ENCODE assay signal across 1 cellular context in the genomic region with DNA sequence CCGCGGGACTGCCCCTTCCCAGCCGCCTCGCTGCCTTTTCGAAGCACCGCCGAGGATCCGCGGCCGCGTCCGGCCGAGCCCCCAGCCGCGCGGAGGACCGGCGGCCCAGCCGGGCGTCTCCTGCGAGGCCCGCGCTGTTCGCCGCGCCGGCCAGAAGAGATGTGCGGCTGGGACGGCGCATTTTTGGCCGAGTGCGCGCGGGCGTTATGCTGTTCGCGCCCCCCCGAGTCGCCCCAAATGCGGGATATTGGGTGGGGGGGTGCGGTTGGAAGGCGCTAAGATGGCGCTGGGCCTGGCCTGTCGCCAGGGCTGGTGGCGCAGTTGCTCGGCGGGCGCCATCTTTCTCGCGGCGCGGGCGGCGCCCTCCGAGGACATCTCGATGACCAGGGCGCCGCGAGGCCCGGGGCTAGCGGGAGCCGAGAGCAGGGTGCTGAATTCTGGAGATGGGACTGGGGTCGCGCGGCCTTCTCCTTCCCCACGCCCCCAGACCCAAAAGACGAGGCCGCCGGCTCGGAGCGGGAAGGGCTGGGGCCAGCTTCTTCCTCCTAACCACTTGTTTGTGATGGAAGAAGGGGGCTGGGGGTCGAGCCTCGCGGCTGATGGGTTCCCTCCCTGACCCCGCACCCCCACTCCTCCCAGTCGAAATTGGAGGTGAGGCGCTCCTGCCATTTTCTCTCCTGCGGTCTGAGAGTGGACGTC.
TF ChIP-seq lines count a peak whose summit lies in the region.

No MANE protein-coding gene starts in this region.

TF ChIP-seq in HepG2, 621 proteins besides CTCF, POLR2A, EP300 and RAD21 (continued from another document and continues in another):
- TF ChIP-seq CREB1 (IDR thresholded peaks at IDR 0.05) (no peak), CREB1 (CRISPR knock-in tag; IDR thresholded peaks at IDR 0.05) (no peak), HOXA3 (CRISPR knock-in tag; IDR thresholded peaks at IDR 0.05) (peak; percentile 98), ZNF207 (IDR thresholded peaks at IDR 0.05; ENCODE audit: borderline replicate concordance) (no peak), ZBTB8A (CRISPR knock-in tag; IDR thresholded peaks at IDR 0.05; ENCODE audit: borderline replicate concordance, low read depth) (no peak), TEAD3 (CRISPR knock-in tag; optimal IDR thresholded peaks at IDR 0.05; ENCODE audit: borderline replicate concordance) (no peak), ZNF343 (CRISPR knock-in tag; IDR thresholded peaks at IDR 0.05) (peak; percentile 64; the same call in 1 of the 2 replicates), SRY (CRISPR knock-in tag; IDR thresholded peaks at IDR 0.05) (peak; percentile 85), TAF1 (CRISPR knock-in tag; IDR thresholded peaks at IDR 0.05) (peak; percentile 98), ZNF790 (CRISPR knock-in tag; IDR thresholded peaks at IDR 0.05; ENCODE audit: borderline replicate concordance) (peak; percentile 84; the same call in 1 of the 2 replicates), ZFP1 (CRISPR knock-in tag; IDR thresholded peaks at IDR 0.05) (no peak; the same call in 1 of the 2 replicates), AHR (CRISPR knock-in tag; IDR thresholded peaks at IDR 0.05) (0 out of 2 replicates have a peak, but pooled peaks have one; percentile 18), ZNF660 (CRISPR knock-in tag; IDR thresholded peaks at IDR 0.05; ENCODE audit: borderline replicate concordance, low read depth) (no peak), CBX5 (CRISPR knock-in tag; IDR thresholded peaks at IDR 0.05; ENCODE audit: borderline replicate concordance) (no peak; the same call in 1 of the 2 replicates), NRL (CRISPR knock-in tag; IDR thresholded peaks at IDR 0.05; ENCODE audit: borderline replicate concordance) (peak; percentile 95; the same call in 1 of the 2 replicates), PHF20 (CRISPR knock-in tag; IDR thresholded peaks at IDR 0.05) (peak; percentile 10), TBP (CRISPR knock-in tag; IDR thresholded peaks at IDR 0.05) (0 out of 2 replicates have a peak, but pooled peaks have one; percentile 78), YY1 (IDR thresholded peaks at IDR 0.05; ENCODE audit: insufficient read depth, insufficient replicate concordance, low read depth, low read length) (peak; percentile 98), ZNF484 (CRISPR knock-in tag; IDR thresholded peaks at IDR 0.05; ENCODE audit: borderline replicate concordance, low read depth) (0 out of 2 replicates have a peak, but pooled peaks have one; percentile 20), ZNF776 (CRISPR knock-in tag; IDR thresholded peaks at IDR 0.05) (peak; percentile 72; the same call in 1 of the 2 replicates), NCOA5 (CRISPR knock-in tag; IDR thresholded peaks at IDR 0.05) (peak; percentile 83), ZNF569 (CRISPR knock-in tag; IDR thresholded peaks at IDR 0.05; ENCODE audit: borderline replicate concordance) (no peak; the same call in 1 of the 2 replicates), MXI1 (IDR thresholded peaks at IDR 0.05; ENCODE audit: borderline replicate concordance, low read depth, low read length) (no peak), ZNF34 (CRISPR knock-in tag; IDR thresholded peaks at IDR 0.05; ENCODE audit: borderline replicate concordance) (peak; percentile 71; the same call in 1 of the 2 replicates)
- TF ChIP-seq, protein P1, sequence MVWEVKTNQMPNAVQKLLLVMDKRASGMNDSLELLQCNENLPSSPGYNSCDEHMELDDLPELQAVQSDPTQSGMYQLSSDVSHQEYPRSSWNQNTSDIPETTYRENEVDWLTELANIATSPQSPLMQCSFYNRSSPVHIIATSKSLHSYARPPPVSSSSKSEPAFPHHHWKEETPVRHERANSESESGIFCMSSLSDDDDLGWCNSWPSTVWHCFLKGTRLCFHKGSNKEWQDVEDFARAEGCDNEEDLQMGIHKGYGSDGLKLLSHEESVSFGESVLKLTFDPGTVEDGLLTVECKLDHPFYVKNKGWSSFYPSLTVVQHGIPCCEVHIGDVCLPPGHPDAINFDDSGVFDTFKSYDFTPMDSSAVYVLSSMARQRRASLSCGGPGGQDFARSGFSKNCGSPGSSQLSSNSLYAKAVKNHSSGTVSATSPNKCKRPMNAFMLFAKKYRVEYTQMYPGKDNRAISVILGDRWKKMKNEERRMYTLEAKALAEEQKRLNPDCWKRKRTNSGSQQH (CRISPR knock-in tag; IDR thresholded peaks at IDR 0.05; ENCODE audit: low read depth): peak; percentile 43; the same call in 1 of the 2 replicates
- TF ChIP-seq, protein P2, sequence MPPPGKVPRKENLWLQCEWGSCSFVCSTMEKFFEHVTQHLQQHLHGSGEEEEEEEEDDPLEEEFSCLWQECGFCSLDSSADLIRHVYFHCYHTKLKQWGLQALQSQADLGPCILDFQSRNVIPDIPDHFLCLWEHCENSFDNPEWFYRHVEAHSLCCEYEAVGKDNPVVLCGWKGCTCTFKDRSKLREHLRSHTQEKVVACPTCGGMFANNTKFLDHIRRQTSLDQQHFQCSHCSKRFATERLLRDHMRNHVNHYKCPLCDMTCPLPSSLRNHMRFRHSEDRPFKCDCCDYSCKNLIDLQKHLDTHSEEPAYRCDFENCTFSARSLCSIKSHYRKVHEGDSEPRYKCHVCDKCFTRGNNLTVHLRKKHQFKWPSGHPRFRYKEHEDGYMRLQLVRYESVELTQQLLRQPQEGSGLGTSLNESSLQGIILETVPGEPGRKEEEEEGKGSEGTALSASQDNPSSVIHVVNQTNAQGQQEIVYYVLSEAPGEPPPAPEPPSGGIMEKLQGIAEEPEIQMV (CRISPR knock-in tag; IDR thresholded peaks at IDR 0.05; ENCODE audit: low read depth): 0 out of 2 replicates have a peak, but pooled peaks have one; percentile 20
- TF ChIP-seq, protein P3, sequence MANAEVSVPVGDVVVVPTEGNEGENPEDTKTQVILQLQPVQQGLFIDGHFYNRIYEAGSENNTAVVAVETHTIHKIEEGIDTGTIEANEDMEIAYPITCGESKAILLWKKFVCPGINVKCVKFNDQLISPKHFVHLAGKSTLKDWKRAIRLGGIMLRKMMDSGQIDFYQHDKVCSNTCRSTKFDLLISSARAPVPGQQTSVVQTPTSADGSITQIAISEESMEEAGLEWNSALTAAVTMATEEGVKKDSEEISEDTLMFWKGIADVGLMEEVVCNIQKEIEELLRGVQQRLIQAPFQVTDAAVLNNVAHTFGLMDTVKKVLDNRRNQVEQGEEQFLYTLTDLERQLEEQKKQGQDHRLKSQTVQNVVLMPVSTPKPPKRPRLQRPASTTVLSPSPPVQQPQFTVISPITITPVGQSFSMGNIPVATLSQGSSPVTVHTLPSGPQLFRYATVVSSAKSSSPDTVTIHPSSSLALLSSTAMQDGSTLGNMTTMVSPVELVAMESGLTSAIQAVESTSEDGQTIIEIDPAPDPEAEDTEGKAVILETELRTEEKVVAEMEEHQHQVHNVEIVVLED (CRISPR knock-in tag; IDR thresholded peaks at IDR 0.05; ENCODE audit: borderline replicate concordance): peak; percentile 56; the same call in 1 of the 2 replicates
- TF ChIP-seq, protein P4, sequence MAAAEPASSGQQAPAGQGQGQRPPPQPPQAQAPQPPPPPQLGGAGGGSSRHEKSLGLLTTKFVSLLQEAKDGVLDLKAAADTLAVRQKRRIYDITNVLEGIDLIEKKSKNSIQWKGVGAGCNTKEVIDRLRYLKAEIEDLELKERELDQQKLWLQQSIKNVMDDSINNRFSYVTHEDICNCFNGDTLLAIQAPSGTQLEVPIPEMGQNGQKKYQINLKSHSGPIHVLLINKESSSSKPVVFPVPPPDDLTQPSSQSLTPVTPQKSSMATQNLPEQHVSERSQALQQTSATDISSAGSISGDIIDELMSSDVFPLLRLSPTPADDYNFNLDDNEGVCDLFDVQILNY (CRISPR knock-in tag; conservative IDR thresholded peaks at IDR 0.05): peak; percentile 78
- TF ChIP-seq, protein P5, sequence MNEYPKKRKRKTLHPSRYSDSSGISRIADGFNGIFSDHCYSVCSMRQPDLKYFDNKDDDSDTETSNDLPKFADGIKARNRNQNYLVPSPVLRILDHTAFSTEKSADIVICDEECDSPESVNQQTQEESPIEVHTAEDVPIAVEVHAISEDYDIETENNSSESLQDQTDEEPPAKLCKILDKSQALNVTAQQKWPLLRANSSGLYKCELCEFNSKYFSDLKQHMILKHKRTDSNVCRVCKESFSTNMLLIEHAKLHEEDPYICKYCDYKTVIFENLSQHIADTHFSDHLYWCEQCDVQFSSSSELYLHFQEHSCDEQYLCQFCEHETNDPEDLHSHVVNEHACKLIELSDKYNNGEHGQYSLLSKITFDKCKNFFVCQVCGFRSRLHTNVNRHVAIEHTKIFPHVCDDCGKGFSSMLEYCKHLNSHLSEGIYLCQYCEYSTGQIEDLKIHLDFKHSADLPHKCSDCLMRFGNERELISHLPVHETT (CRISPR knock-in tag; conservative IDR thresholded peaks at IDR 0.05): peak; percentile 44; the same call in 1 of the 2 replicates
- TF ChIP-seq, protein P6, sequence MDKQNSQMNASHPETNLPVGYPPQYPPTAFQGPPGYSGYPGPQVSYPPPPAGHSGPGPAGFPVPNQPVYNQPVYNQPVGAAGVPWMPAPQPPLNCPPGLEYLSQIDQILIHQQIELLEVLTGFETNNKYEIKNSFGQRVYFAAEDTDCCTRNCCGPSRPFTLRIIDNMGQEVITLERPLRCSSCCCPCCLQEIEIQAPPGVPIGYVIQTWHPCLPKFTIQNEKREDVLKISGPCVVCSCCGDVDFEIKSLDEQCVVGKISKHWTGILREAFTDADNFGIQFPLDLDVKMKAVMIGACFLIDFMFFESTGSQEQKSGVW (CRISPR knock-in tag; IDR thresholded peaks at IDR 0.05; ENCODE audit: borderline replicate concordance): no peak
- TF ChIP-seq, protein P7, sequence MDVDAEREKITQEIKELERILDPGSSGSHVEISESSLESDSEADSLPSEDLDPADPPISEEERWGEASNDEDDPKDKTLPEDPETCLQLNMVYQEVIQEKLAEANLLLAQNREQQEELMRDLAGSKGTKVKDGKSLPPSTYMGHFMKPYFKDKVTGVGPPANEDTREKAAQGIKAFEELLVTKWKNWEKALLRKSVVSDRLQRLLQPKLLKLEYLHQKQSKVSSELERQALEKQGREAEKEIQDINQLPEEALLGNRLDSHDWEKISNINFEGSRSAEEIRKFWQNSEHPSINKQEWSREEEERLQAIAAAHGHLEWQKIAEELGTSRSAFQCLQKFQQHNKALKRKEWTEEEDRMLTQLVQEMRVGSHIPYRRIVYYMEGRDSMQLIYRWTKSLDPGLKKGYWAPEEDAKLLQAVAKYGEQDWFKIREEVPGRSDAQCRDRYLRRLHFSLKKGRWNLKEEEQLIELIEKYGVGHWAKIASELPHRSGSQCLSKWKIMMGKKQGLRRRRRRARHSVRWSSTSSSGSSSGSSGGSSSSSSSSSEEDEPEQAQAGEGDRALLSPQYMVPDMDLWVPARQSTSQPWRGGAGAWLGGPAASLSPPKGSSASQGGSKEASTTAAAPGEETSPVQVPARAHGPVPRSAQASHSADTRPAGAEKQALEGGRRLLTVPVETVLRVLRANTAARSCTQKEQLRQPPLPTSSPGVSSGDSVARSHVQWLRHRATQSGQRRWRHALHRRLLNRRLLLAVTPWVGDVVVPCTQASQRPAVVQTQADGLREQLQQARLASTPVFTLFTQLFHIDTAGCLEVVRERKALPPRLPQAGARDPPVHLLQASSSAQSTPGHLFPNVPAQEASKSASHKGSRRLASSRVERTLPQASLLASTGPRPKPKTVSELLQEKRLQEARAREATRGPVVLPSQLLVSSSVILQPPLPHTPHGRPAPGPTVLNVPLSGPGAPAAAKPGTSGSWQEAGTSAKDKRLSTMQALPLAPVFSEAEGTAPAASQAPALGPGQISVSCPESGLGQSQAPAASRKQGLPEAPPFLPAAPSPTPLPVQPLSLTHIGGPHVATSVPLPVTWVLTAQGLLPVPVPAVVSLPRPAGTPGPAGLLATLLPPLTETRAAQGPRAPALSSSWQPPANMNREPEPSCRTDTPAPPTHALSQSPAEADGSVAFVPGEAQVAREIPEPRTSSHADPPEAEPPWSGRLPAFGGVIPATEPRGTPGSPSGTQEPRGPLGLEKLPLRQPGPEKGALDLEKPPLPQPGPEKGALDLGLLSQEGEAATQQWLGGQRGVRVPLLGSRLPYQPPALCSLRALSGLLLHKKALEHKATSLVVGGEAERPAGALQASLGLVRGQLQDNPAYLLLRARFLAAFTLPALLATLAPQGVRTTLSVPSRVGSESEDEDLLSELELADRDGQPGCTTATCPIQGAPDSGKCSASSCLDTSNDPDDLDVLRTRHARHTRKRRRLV (CRISPR knock-in tag; IDR thresholded peaks at IDR 0.05): peak; percentile 89; the same call in 1 of the 2 replicates
- TF ChIP-seq, protein P8, sequence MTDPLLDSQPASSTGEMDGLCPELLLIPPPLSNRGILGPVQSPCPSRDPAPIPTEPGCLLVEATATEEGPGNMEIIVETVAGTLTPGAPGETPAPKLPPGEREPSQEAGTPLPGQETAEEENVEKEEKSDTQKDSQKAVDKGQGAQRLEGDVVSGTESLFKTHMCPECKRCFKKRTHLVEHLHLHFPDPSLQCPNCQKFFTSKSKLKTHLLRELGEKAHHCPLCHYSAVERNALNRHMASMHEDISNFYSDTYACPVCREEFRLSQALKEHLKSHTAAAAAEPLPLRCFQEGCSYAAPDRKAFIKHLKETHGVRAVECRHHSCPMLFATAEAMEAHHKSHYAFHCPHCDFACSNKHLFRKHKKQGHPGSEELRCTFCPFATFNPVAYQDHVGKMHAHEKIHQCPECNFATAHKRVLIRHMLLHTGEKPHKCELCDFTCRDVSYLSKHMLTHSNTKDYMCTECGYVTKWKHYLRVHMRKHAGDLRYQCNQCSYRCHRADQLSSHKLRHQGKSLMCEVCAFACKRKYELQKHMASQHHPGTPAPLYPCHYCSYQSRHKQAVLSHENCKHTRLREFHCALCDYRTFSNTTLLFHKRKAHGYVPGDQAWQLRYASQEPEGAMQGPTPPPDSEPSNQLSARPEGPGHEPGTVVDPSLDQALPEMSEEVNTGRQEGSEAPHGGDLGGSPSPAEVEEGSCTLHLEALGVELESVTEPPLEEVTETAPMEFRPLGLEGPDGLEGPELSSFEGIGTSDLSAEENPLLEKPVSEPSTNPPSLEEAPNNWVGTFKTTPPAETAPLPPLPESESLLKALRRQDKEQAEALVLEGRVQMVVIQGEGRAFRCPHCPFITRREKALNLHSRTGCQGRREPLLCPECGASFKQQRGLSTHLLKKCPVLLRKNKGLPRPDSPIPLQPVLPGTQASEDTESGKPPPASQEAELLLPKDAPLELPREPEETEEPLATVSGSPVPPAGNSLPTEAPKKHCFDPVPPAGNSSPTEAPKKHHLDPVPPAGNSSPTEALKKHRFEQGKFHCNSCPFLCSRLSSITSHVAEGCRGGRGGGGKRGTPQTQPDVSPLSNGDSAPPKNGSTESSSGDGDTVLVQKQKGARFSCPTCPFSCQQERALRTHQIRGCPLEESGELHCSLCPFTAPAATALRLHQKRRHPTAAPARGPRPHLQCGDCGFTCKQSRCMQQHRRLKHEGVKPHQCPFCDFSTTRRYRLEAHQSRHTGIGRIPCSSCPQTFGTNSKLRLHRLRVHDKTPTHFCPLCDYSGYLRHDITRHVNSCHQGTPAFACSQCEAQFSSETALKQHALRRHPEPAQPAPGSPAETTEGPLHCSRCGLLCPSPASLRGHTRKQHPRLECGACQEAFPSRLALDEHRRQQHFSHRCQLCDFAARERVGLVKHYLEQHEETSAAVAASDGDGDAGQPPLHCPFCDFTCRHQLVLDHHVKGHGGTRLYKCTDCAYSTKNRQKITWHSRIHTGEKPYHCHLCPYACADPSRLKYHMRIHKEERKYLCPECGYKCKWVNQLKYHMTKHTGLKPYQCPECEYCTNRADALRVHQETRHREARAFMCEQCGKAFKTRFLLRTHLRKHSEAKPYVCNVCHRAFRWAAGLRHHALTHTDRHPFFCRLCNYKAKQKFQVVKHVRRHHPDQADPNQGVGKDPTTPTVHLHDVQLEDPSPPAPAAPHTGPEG (CRISPR knock-in tag; IDR thresholded peaks at IDR 0.05): peak; percentile 92; the same call in 1 of the 2 replicates
